In the genomic region with DNA sequence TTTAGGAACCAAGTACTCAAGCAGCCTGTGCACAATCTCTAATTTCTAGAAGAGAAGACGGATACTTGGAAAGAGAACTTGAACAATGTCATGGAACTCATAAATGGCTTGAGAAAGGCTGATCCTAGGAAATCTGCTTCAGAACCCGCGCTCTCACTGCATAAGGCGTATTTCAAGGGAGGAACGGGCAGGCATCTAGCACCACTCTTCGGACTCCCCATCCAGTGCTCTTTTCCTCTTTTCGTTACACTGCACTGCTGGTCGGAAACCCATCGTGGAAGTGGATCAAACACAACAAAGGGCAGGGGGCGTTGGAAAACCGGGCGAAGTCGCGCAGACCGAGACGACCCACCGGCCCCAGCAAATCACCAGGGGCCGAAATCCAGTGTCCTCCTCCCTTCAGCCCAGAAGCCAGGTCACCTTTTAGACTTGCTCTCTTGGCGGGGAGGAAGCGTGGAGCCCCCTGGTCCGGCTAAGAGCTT, we compare ENCODE assay signal across 8 cellular contexts. TPM values are rescaled to one million over a fixed set of nuclear protein-coding genes. Genes with fewer than 3 reads are reported as not detected.
DNase-seq lines count a peak whose midpoint lies in the region; ATAC-seq, FAIRE-seq and TF ChIP-seq lines count a peak whose summit lies in the region.

No MANE protein-coding gene starts in this region.

- TF ChIP-seq POLR2A in GM12891 (IDR thresholded peaks at IDR 0.05; ENCODE audit: low read depth, low read length) = no peak

- peaks cover 45% of the 10 kb centered on the region for H3K79me2 ChIP-seq in PC-3 (ENCODE audit: low read length)

- peak overlapping the region; percentile 74 for H3K27ac ChIP-seq in PC-3 (ENCODE audit: low read length)
- peak overlapping the region; percentile 93 for H3K27ac ChIP-seq in effector memory CD4-positive, alpha-beta T cell (ENCODE audit: insufficient read depth, low read length, poor library complexity, severe bottlenecking)
- H3K27ac ChIP-seq in muscle layer of colon (ENCODE audit: low read depth, low read length) = peak overlapping the region; percentile 98

- peaks cover 11% of the 10 kb centered on the region; the same call in 1 of the 2 replicates for H4K20me1 ChIP-seq in PC-3 (ENCODE audit: low read length)

- peak overlapping the region; percentile 89 for H3K9ac ChIP-seq in PC-3 (ENCODE audit: low read length)
- peak overlapping the region; percentile 89 for H3K9ac ChIP-seq in muscle layer of colon (ENCODE audit: low read length)

- no peaks in the 10 kb centered on the region for H3F3A ChIP-seq in PC-3 (ENCODE audit: low read length, unreplicated experiment)

- no peaks in the 10 kb centered on the region for H3K36me3 ChIP-seq in PC-3 (ENCODE audit: low read depth, low read length)
- peaks cover 8% of the 10 kb centered on the region for H3K36me3 ChIP-seq in effector memory CD4-positive, alpha-beta T cell (ENCODE audit: control insufficient read depth, insufficient read depth, low read length)
- peaks cover 12% of the 10 kb centered on the region for H3K36me3 ChIP-seq in muscle layer of colon (ENCODE audit: insufficient read depth, low read length)

- H3K9me2 ChIP-seq in PC-3 (replicated peaks; ENCODE audit: low read length) = no peaks in the 10 kb centered on the region

- TSS peak; percentile 84 for BruUV-seq in PC-3 (replicated peaks; lab: Mats Ljungman, UMichigan)

- H3K27me3 ChIP-seq in PC-3 (ENCODE audit: low read length) (no peaks in the 10 kb centered on the region), muscle layer of colon (ENCODE audit: control insufficient read depth in 1 of 2, insufficient read depth in 2 of 2, low read length in 2 of 2) (no peaks in the 10 kb centered on the region)
- H3K27me3 ChIP-seq in effector memory CD4-positive, alpha-beta T cell (replicated peaks; ENCODE audit: control insufficient read depth, insufficient read depth, low read length, poor library complexity, severe bottlenecking) = no peaks in the 10 kb centered on the region

- CTCF ChIA-PET in PC-3 (lab: Charles Lee) = interaction anchor here (0.6 kb wide), 1 partner anchor 579 kb away, joined by 5 read pairs; no protein-coding TSS in a partner anchor

- peak overlapping the region; percentile 94 for H3K4me2 ChIP-seq in PC-3 (ENCODE audit: low read length)

- ATAC-seq in PC-3 (peak; percentile 5), HG03135 (IDR thresholded peaks at IDR 0.05; ENCODE audit: unreplicated experiment) (no peak), GM18517 (IDR thresholded peaks at IDR 0.05; ENCODE audit: unreplicated experiment) (no peak), HG03354 (IDR thresholded peaks at IDR 0.05; ENCODE audit: poor library complexity, severe bottlenecking, unreplicated experiment) (no peak)

- H2AFZ ChIP-seq in PC-3 (ENCODE audit: low read length) = peak overlapping the region; percentile 83

- DNase-seq in GM12891 (ENCODE audit: insufficient read length, low spot score) (no peak), PC-3 (peak; percentile 19)
- DNase-seq in effector memory CD4-positive, alpha-beta T cell = no peak
- DNase-seq in stimulated activated CD4-positive, alpha-beta T cell treated with anti-CD3 and anti-CD28 coated beads, Interleukin-4, amount 100 ng/mL, for 4 hours = no peak

- peaks cover 35% of the 10 kb centered on the region for H3K4me1 ChIP-seq in PC-3 (ENCODE audit: insufficient read depth, low read length)
- peaks cover 32% of the 10 kb centered on the region for H3K4me1 ChIP-seq in effector memory CD4-positive, alpha-beta T cell (ENCODE audit: control insufficient read depth, insufficient read depth, low read length, poor library complexity, severe bottlenecking)
- peaks cover 23% of the 10 kb centered on the region for H3K4me1 ChIP-seq in muscle layer of colon (ENCODE audit: insufficient read depth, low read length)

- FAIRE-seq in GM12891 (lab: Jason Lieb, UNC) = no peak

- H3K4me3 ChIP-seq in PC-3 (ENCODE audit: low read length) (peak overlapping the region; percentile 89), muscle layer of colon (ENCODE audit: low read depth in 1 of 2, low read length in 2 of 2) (peak overlapping the region; percentile 92 to 98)
- H3K4me3 ChIP-seq in effector memory CD4-positive, alpha-beta T cell (ENCODE audit: insufficient read depth, low read depth, low read length, poor library complexity, severe bottlenecking) = peak overlapping the region; percentile 80

- TF ChIP-seq CTCF in PC-3 (conservative IDR thresholded peaks at IDR 0.05; ENCODE audit: low read depth, low read length) = no peak

- no peaks in the 10 kb centered on the region for H3K9me3 ChIP-seq in PC-3 (ENCODE audit: low read length)
- H3K9me3 ChIP-seq in effector memory CD4-positive, alpha-beta T cell (ENCODE audit: control insufficient read depth, low read length) = no peaks in the 10 kb centered on the region
- H3K9me3 ChIP-seq in muscle layer of colon (ENCODE audit: low read length) = no peaks in the 10 kb centered on the region

- intact Hi-C loops in PC-3 (cut with micrococcal nuclease) = loop anchor here (10.0 kb wide), 1 partner anchor 265 kb away; no protein-coding TSS in a partner anchor

- POLR2A ChIA-PET in PC-3 (lab: Charles Lee; ENCODE audit: unreplicated experiment) = interaction anchor here (0.6 kb wide), 3 partner anchors 109 to 263 kb away, joined by 3 to 11 read pairs (median 4); no protein-coding TSS in a partner anchor

TF ChIP-seq in GM12891, 5 proteins besides CTCF, POLR2A, EP300 and RAD21:
- TF ChIP-seq TAF1 (IDR thresholded peaks at IDR 0.05; ENCODE audit: low read depth, low read length) (0 out of 2 replicates have a peak, but pooled peaks have one; percentile 16), POU2F2 (IDR thresholded peaks at IDR 0.05; ENCODE audit: low read depth, low read length) (0 out of 2 replicates have a peak, but pooled peaks have one; percentile 19), SPI1 (IDR thresholded peaks at IDR 0.05; ENCODE audit: low read depth, low read length) (no peak), PAX5 (IDR thresholded peaks at IDR 0.05; ENCODE audit: insufficient read depth, low read length, severe bottlenecking) (no peak), POLR2AphosphoS5 (IDR thresholded peaks at IDR 0.05; ENCODE audit: low read depth, low read length) (no peak)

RNA-seq across cellular contexts. Expression of a gene that starts 0.5 kb away (rescaled TPM):
- polyA plus RNA-seq in GM12891 (2012; ENCODE audit: low read depth, missing spikeins) = 6.8 TPM
- total RNA-seq in PC-3 (2014; rRNA removed) = 17.8 and 29.9 TPM in 2 replicates

RNA-seq across cellular contexts. Expression of a gene that starts 10.6 kb away (rescaled TPM):
- polyA plus RNA-seq in GM12891 (2012; ENCODE audit: low read depth, missing spikeins) = 12.6 TPM
- total RNA-seq in PC-3 (2014; rRNA removed) = 21.1 and 21.2 TPM in 2 replicates
